1 cellular context compared by ENCODE assay signal in the genomic region with DNA sequence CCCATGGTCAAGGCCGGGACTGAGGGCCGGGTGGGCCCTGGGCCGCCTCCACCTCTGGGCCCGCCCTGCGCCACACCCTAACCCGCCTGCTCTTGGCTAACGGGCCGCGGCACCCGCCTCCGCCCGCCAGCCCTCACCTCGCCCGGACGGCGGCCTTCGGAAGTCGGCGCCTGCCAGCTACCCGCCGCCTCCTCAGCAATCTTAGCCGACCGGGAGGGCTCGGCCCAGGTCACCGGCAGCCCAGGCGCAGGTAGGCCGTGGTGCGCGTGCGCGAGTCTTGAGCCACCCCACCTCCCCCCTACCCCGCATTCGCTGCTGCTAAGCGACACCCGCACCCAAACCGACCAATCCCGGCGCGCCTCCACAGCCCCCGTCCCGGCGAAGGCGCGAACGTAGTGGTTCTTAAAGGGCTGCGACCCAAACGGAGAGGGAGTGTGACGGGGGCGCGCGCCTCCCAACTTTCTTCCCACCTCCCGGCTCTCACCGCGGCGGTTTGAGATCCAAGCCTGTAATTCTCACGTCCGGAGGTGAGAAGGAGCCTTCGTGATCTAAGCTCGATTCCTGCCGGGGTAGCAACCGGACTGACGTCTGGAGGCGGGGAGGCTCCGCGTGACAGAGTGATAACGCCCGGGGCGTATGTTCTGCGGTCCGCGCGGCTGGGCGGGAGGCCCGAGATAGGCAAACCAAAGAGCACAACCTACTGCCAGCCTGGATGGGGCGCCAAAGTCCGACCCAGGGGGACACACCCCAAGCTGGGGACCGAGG.
A peak's percentile ranks its signal among the peaks of the same experiment; 100 is the strongest.
TF ChIP-seq lines count a peak whose summit lies in the region.

A gene with protein sequence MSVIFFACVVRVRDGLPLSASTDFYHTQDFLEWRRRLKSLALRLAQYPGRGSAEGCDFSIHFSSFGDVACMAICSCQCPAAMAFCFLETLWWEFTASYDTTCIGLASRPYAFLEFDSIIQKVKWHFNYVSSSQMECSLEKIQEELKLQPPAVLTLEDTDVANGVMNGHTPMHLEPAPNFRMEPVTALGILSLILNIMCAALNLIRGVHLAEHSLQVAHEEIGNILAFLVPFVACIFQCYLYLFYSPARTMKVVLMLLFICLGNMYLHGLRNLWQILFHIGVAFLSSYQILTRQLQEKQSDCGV (minus strand): TSS at position 259 of the 765 bp plus-strand sequence. CDS start 12,921 bp downstream, outside the sequence.

TF ChIP-seq in HepG2, 621 proteins besides CTCF, POLR2A, EP300 and RAD21 (continued from another document and continues in another):
- TF ChIP-seq KLF12 (CRISPR knock-in tag; IDR thresholded peaks at IDR 0.05; ENCODE audit: borderline replicate concordance), result peak; percentile 48; the same call in 1 of the 2 replicates
- TF ChIP-seq, protein P1, sequence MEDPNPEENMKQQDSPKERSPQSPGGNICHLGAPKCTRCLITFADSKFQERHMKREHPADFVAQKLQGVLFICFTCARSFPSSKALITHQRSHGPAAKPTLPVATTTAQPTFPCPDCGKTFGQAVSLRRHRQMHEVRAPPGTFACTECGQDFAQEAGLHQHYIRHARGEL (CRISPR knock-in tag; IDR thresholded peaks at IDR 0.05), result no peak
- 0 out of 2 replicates have a peak, but pooled peaks have one; percentile 37 for TF ChIP-seq ZFP41 (CRISPR knock-in tag; IDR thresholded peaks at IDR 0.05; ENCODE audit: borderline replicate concordance)
- TF ChIP-seq ATF7-NPFF (CRISPR knock-in tag; IDR thresholded peaks at IDR 0.05; ENCODE audit: low read depth), result 0 out of 2 replicates have a peak, but pooled peaks have one; percentile 22
- TF ChIP-seq, protein P2, sequence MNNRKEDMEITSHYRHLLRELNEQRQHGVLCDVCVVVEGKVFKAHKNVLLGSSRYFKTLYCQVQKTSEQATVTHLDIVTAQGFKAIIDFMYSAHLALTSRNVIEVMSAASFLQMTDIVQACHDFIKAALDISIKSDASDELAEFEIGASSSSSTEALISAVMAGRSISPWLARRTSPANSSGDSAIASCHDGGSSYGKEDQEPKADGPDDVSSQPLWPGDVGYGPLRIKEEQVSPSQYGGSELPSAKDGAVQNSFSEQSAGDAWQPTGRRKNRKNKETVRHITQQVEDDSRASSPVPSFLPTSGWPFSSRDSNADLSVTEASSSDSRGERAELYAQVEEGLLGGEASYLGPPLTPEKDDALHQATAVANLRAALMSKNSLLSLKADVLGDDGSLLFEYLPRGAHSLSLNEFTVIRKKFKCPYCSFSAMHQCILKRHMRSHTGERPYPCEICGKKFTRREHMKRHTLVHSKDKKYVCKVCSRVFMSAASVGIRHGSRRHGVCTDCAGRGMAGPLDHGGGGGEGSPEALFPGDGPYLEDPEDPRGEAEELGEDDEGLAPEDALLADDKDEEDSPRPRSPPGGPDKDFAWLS (CRISPR knock-in tag; IDR thresholded peaks at IDR 0.05; ENCODE audit: borderline replicate concordance), result 0 out of 2 replicates have a peak, but pooled peaks have one; percentile 89
- TF ChIP-seq, protein P3, sequence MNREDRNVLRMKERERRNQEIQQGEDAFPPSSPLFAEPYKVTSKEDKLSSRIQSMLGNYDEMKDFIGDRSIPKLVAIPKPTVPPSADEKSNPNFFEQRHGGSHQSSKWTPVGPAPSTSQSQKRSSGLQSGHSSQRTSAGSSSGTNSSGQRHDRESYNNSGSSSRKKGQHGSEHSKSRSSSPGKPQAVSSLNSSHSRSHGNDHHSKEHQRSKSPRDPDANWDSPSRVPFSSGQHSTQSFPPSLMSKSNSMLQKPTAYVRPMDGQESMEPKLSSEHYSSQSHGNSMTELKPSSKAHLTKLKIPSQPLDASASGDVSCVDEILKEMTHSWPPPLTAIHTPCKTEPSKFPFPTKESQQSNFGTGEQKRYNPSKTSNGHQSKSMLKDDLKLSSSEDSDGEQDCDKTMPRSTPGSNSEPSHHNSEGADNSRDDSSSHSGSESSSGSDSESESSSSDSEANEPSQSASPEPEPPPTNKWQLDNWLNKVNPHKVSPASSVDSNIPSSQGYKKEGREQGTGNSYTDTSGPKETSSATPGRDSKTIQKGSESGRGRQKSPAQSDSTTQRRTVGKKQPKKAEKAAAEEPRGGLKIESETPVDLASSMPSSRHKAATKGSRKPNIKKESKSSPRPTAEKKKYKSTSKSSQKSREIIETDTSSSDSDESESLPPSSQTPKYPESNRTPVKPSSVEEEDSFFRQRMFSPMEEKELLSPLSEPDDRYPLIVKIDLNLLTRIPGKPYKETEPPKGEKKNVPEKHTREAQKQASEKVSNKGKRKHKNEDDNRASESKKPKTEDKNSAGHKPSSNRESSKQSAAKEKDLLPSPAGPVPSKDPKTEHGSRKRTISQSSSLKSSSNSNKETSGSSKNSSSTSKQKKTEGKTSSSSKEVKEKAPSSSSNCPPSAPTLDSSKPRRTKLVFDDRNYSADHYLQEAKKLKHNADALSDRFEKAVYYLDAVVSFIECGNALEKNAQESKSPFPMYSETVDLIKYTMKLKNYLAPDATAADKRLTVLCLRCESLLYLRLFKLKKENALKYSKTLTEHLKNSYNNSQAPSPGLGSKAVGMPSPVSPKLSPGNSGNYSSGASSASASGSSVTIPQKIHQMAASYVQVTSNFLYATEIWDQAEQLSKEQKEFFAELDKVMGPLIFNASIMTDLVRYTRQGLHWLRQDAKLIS (CRISPR knock-in tag; IDR thresholded peaks at IDR 0.05), result no peak
- TF ChIP-seq, protein P4, sequence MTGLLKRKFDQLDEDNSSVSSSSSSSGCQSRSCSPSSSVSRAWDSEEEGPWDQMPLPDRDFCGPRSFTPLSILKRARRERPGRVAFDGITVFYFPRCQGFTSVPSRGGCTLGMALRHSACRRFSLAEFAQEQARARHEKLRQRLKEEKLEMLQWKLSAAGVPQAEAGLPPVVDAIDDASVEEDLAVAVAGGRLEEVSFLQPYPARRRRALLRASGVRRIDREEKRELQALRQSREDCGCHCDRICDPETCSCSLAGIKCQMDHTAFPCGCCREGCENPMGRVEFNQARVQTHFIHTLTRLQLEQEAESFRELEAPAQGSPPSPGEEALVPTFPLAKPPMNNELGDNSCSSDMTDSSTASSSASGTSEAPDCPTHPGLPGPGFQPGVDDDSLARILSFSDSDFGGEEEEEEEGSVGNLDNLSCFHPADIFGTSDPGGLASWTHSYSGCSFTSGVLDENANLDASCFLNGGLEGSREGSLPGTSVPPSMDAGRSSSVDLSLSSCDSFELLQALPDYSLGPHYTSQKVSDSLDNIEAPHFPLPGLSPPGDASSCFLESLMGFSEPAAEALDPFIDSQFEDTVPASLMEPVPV (CRISPR knock-in tag; IDR thresholded peaks at IDR 0.05), result peak; percentile 83
- TF ChIP-seq, protein P5, sequence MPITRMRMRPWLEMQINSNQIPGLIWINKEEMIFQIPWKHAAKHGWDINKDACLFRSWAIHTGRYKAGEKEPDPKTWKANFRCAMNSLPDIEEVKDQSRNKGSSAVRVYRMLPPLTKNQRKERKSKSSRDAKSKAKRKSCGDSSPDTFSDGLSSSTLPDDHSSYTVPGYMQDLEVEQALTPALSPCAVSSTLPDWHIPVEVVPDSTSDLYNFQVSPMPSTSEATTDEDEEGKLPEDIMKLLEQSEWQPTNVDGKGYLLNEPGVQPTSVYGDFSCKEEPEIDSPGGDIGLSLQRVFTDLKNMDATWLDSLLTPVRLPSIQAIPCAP (CRISPR knock-in tag; IDR thresholded peaks at IDR 0.05; ENCODE audit: low read depth), result peak; percentile 70; the same call in 1 of the 2 replicates
- TF ChIP-seq SRSF4 (IDR thresholded peaks at IDR 0.05; ENCODE audit: low read depth, low read length, poor library complexity, severe bottlenecking), result no peak
- TF ChIP-seq, protein P6, sequence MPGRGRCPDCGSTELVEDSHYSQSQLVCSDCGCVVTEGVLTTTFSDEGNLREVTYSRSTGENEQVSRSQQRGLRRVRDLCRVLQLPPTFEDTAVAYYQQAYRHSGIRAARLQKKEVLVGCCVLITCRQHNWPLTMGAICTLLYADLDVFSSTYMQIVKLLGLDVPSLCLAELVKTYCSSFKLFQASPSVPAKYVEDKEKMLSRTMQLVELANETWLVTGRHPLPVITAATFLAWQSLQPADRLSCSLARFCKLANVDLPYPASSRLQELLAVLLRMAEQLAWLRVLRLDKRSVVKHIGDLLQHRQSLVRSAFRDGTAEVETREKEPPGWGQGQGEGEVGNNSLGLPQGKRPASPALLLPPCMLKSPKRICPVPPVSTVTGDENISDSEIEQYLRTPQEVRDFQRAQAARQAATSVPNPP (CRISPR knock-in tag; IDR thresholded peaks at IDR 0.05), result peak; percentile 86; the same call in 1 of the 2 replicates
- no peak for TF ChIP-seq SOX13 (IDR thresholded peaks at IDR 0.05)
- TF ChIP-seq SOX13 (CRISPR knock-in tag; conservative IDR thresholded peaks at IDR 0.05 in 1 of 2, IDR thresholded peaks at IDR 0.05 in 1 of 2), result no peak
- no peak for TF ChIP-seq HMG20A (CRISPR knock-in tag; IDR thresholded peaks at IDR 0.05; ENCODE audit: borderline replicate concordance)
- no peak; the same call in 1 of the 2 replicates for TF ChIP-seq GFI1 (CRISPR knock-in tag; IDR thresholded peaks at IDR 0.05; ENCODE audit: borderline replicate concordance)
- TF ChIP-seq, protein P7, sequence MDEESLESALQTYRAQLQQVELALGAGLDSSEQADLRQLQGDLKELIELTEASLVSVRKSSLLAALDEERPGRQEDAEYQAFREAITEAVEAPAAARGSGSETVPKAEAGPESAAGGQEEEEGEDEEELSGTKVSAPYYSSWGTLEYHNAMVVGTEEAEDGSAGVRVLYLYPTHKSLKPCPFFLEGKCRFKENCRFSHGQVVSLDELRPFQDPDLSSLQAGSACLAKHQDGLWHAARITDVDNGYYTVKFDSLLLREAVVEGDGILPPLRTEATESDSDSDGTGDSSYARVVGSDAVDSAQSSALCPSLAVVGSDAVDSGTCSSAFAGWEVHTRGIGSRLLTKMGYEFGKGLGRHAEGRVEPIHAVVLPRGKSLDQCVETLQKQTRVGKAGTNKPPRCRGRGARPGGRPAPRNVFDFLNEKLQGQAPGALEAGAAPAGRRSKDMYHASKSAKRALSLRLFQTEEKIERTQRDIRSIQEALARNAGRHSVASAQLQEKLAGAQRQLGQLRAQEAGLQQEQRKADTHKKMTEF (CRISPR knock-in tag; IDR thresholded peaks at IDR 0.05), result peak; percentile 77
- TF ChIP-seq KDM4B (CRISPR knock-in tag; IDR thresholded peaks at IDR 0.05), result no peak; the same call in 1 of the 2 replicates
- peak; percentile 82; the same call in 1 of the 2 replicates for TF ChIP-seq KDM5B (CRISPR knock-in tag; IDR thresholded peaks at IDR 0.05; ENCODE audit: borderline replicate concordance)
- no peak for TF ChIP-seq MTF1 (CRISPR knock-in tag; IDR thresholded peaks at IDR 0.05)
- peak; percentile 45 for TF ChIP-seq FOXC1 (CRISPR knock-in tag; IDR thresholded peaks at IDR 0.05; ENCODE audit: borderline replicate concordance)
- TF ChIP-seq, protein P8, sequence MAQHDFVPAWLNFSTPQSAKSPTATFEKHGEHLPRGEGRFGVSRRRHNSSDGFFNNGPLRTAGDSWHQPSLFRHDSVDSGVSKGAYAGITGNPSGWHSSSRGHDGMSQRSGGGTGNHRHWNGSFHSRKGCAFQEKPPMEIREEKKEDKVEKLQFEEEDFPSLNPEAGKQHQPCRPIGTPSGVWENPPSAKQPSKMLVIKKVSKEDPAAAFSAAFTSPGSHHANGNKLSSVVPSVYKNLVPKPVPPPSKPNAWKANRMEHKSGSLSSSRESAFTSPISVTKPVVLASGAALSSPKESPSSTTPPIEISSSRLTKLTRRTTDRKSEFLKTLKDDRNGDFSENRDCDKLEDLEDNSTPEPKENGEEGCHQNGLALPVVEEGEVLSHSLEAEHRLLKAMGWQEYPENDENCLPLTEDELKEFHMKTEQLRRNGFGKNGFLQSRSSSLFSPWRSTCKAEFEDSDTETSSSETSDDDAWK (CRISPR knock-in tag; IDR thresholded peaks at IDR 0.05), result no peak
- no peak for TF ChIP-seq HOXD1 (CRISPR knock-in tag; IDR thresholded peaks at IDR 0.05)
- no peak; the same call in none of the 2 replicates for TF ChIP-seq CBFB (CRISPR knock-in tag; IDR thresholded peaks at IDR 0.05)
- no peak; the same call in 1 of the 2 replicates for TF ChIP-seq ZMYM3 (CRISPR knock-in tag; IDR thresholded peaks at IDR 0.05)
- 0 out of 2 replicates have a peak, but pooled peaks have one; percentile 67 for TF ChIP-seq ZSCAN9 (CRISPR knock-in tag; IDR thresholded peaks at IDR 0.05; ENCODE audit: borderline replicate concordance)
- TF ChIP-seq, protein P9, sequence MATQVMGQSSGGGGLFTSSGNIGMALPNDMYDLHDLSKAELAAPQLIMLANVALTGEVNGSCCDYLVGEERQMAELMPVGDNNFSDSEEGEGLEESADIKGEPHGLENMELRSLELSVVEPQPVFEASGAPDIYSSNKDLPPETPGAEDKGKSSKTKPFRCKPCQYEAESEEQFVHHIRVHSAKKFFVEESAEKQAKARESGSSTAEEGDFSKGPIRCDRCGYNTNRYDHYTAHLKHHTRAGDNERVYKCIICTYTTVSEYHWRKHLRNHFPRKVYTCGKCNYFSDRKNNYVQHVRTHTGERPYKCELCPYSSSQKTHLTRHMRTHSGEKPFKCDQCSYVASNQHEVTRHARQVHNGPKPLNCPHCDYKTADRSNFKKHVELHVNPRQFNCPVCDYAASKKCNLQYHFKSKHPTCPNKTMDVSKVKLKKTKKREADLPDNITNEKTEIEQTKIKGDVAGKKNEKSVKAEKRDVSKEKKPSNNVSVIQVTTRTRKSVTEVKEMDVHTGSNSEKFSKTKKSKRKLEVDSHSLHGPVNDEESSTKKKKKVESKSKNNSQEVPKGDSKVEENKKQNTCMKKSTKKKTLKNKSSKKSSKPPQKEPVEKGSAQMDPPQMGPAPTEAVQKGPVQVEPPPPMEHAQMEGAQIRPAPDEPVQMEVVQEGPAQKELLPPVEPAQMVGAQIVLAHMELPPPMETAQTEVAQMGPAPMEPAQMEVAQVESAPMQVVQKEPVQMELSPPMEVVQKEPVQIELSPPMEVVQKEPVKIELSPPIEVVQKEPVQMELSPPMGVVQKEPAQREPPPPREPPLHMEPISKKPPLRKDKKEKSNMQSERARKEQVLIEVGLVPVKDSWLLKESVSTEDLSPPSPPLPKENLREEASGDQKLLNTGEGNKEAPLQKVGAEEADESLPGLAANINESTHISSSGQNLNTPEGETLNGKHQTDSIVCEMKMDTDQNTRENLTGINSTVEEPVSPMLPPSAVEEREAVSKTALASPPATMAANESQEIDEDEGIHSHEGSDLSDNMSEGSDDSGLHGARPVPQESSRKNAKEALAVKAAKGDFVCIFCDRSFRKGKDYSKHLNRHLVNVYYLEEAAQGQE (IDR thresholded peaks at IDR 0.05; ENCODE audit: borderline replicate concordance in 1 of 2, low read depth in 1 of 2, low read length in 2 of 2), result no peak
- TF ChIP-seq ZNF878 (CRISPR knock-in tag; IDR thresholded peaks at IDR 0.05), result no peak
- no peak for TF ChIP-seq SMARCC2 (IDR thresholded peaks at IDR 0.05)
- TF ChIP-seq WIZ (CRISPR knock-in tag; IDR thresholded peaks at IDR 0.05), result peak; percentile 79
- no peak for TF ChIP-seq ZFP36L2 (CRISPR knock-in tag; IDR thresholded peaks at IDR 0.05)
